24 cellular contexts compared by ENCODE assay signal in the genomic region with DNA sequence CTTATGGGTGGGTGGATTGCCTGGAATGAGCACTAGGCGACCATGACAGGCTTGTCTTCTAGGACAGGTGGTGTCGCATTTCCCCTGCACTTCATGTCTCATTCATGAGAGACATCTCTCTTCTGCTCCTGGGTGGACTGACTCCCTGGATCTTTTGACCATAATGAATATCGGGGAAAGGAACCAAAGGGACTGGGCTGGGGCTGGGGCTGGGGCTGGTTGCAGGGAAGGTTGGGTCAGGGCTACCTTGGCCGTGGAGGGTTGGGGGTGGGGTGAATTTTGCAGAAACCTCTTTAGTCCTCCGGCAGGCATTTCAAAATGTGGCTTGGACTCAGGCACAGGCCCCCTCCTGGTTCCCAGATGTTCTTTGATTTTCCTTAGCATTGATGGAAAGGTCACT.
"Had no signal": no experiment of that assay in that cellular context is flagged by ENCODE, and none has a peak within 500 bp of the region (broad histone marks: within the 10 kb centered on the region; RNA-seq: fewer than 3 reads in every experiment).

No MANE protein-coding gene starts in this region.

- H3K4me3 Mint-ChIP-seq: dendritic cell treated with granulocyte-macrophage colony-stimulating factor and Interleukin-4, amounts not matched to agents 40 ng/mL and 50 ng/mL, for 4 days; effector memory CD8-positive, alpha-beta T cell; endodermal cell had no signal

- H3K9me3 ChIP-seq: colonic mucosa, esophagus muscularis mucosa, gastrocnemius medialis, gastroesophageal sphincter had no signal

- H3K27me3 Mint-ChIP-seq: dendritic cell treated with granulocyte-macrophage colony-stimulating factor and Interleukin-4, amounts not matched to agents 40 ng/mL and 50 ng/mL, for 4 days; effector memory CD8-positive, alpha-beta T cell had no signal

- ATAC-seq: effector memory CD8-positive, alpha-beta T cell; esophagus mucosa; foreskin keratinocyte; gastrocnemius medialis; gastroesophageal sphincter; heart left ventricle; heart right ventricle had no signal

- H3K4me1 Mint-ChIP-seq: endodermal cell had no signal

- H3K4me1 ChIP-seq: colonic mucosa, esophagus muscularis mucosa, esophagus squamous epithelium, foreskin keratinocyte, gastrocnemius medialis, gastroesophageal sphincter, heart left ventricle, heart right ventricle had no signal

- H3K36me3 ChIP-seq: colonic mucosa, esophagus muscularis mucosa, esophagus squamous epithelium, gastrocnemius medialis, gastroesophageal sphincter, heart left ventricle, heart right ventricle had no signal

- H3K27me3 ChIP-seq: colonic mucosa, dorsolateral prefrontal cortex, esophagus muscularis mucosa, esophagus squamous epithelium, foreskin keratinocyte, gastrocnemius medialis, gastroesophageal sphincter, heart left ventricle, heart right ventricle had no signal

- DNase-seq: colonic mucosa; cortex of kidney; dermis blood vessel endothelial cell; dorsolateral prefrontal cortex; effector CD4-positive, alpha-beta T cell; effector CD8-positive, alpha-beta T cell; effector memory CD4-positive, alpha-beta T cell; effector memory CD8-positive, alpha-beta T cell; endodermal cell; erythroblast; esophagus squamous epithelium; foreskin fibroblast; foreskin keratinocyte; foreskin melanocyte; gastrocnemius medialis; glutamatergic neuron; head of caudate nucleus; heart left ventricle; heart right ventricle had no signal

- H3K27ac Mint-ChIP-seq: dendritic cell treated with granulocyte-macrophage colony-stimulating factor and Interleukin-4, amounts not matched to agents 40 ng/mL and 50 ng/mL, for 4 days; effector memory CD8-positive, alpha-beta T cell; endodermal cell had no signal

- H3K27ac ChIP-seq: colonic mucosa, dorsolateral prefrontal cortex, epithelial cell of prostate, esophagus muscularis mucosa, esophagus squamous epithelium, foreskin keratinocyte, gastrocnemius medialis, gastroesophageal sphincter, heart left ventricle, heart right ventricle had no signal

- H3K4me3 ChIP-seq: colonic mucosa, dorsolateral prefrontal cortex, esophagus muscularis mucosa, esophagus squamous epithelium, gastrocnemius medialis, gastroesophageal sphincter, heart left ventricle, heart right ventricle had no signal
